11 cellular contexts compared by ENCODE assay signal in the genomic region with DNA sequence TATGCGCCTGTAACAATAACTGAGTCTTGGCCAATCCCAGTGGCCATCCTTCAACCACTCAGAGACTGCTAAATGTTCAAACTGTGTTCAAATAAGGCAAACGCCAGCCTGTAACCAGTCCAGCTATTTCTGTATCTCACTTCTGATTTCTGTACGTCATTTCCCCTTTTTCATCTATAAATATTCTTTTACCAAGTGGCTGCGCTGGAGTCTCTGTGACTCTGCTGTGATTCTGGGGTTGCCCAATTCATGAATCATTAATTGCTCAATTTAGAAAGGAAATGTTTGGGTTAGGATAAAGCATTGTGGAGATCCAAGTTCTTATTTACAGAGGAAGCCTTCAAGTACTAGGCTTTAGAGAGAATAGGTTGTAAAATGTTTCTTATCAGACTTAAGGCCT.
DNase-seq lines count a peak whose midpoint lies in the region; ATAC-seq, FAIRE-seq and TF ChIP-seq lines count a peak whose summit lies in the region.
"Had no signal": no experiment of that assay in that cellular context is flagged by ENCODE, and none has a peak within 500 bp of the region (broad histone marks: within the 10 kb centered on the region; RNA-seq: fewer than 3 reads in every experiment).

No MANE protein-coding gene starts in this region.

- H3K4me3 ChIP-seq in upper lobe of left lung (no peak overlapping the region), small intestine (ENCODE audit: low read depth in 1 of 2, low read length in 2 of 2) (no peak overlapping the region)
- H3K4me3 ChIP-seq: ovary had no signal

- DNase-seq in H4 (ENCODE audit: low spot score) (peak; percentile 53), SKM-1 (lab: John Stamatoyannopoulos, UW; ENCODE audit: unreplicated experiment) (peak; percentile 31), left cardiac atrium (peak; percentile 20), upper lobe of left lung (peak in 1 of 2 donors; percentile 56), small intestine (no peak), NCI-H128 (lab: John Stamatoyannopoulos, UW; ENCODE audit: unreplicated experiment) (no peak), SK-N-DZ (ENCODE audit: low spot score) (no peak)
- DNase-seq: activated T-cell treated with anti-CD3 and anti-CD28 coated beads, Interleukin-2, amount 50 U/mL, for 48 hours; NCI-H526 treated with DMSO at 0.1 percent for 48 hours; ovary had no signal

- no peak for TF ChIP-seq CTCF in upper lobe of left lung (IDR thresholded peaks at IDR 0.05)

- intact Hi-C loops in left cardiac atrium (cut with DNase I): no loop called here

- WGBS in upper lobe of left lung, 2 donors: 34 to 57% methylated on average over 4 of the region's 4 CpGs
- WGBS in small intestine, 3 donors: 45 to 57% (median 48%) methylated on average over 4 of the region's 4 CpGs

- peak in 2 of 4 donors; percentile 15 to 83 for TF ChIP-seq EP300 in upper lobe of left lung (IDR thresholded peaks at IDR 0.05)

- no peak for FAIRE-seq in small intestine (lab: Jason Lieb, UNC)
- FAIRE-seq: G401.6 had no signal

- ATAC-seq in left cardiac atrium (peak; percentile 46 to 65), upper lobe of left lung (ENCODE audit: low FRiP score in 2 of 2) (peak; percentile 57 to 91)

- TF ChIP-seq POLR2A in upper lobe of left lung (IDR thresholded peaks at IDR 0.05): no peak

- no peaks in the 10 kb centered on the region for H3K9me3 ChIP-seq in upper lobe of left lung
- no peaks in the 10 kb centered on the region for H3K9me3 ChIP-seq in small intestine (ENCODE audit: control insufficient read depth, low read depth)
- H3K9me3 ChIP-seq: ovary had no signal

- H3K36me3 ChIP-seq in upper lobe of left lung: no peaks in the 10 kb centered on the region
- no peaks in the 10 kb centered on the region for H3K36me3 ChIP-seq in small intestine (ENCODE audit: control insufficient read depth in 2 of 2, insufficient read depth in 2 of 2, low read length in 2 of 2)
- H3K36me3 ChIP-seq: ovary had no signal

- no peaks in the 10 kb centered on the region for H3K27me3 ChIP-seq in upper lobe of left lung
- no peaks in the 10 kb centered on the region for H3K27me3 ChIP-seq in small intestine (ENCODE audit: control insufficient read depth in 2 of 2, insufficient read depth in 2 of 2, low read length in 2 of 2)
- H3K27me3 ChIP-seq: ovary had no signal

- peak overlapping the region in 3 of 4 donors; percentile 44 to 50 (median 48) for H3K27ac ChIP-seq in upper lobe of left lung
- H3K27ac ChIP-seq in small intestine (ENCODE audit: low read depth in 1 of 2, low read length in 1 of 2): peak overlapping the region in 1 of 2 donors; percentile 32
- H3K27ac ChIP-seq: ovary had no signal

- H3K4me1 ChIP-seq in upper lobe of left lung: peaks cover 0 to 4% (median 2%) of the 10 kb centered on the region in 4 donors
- H3K4me1 ChIP-seq in small intestine (ENCODE audit: control insufficient read depth in 2 of 2, insufficient read depth in 1 of 2, low read depth in 1 of 2, low read length in 1 of 2): no peaks in the 10 kb centered on the region

Comparison
In these comparisons a context has a peak if more than half of its experiments do, and no peak if none do; other contexts are left out.
1. DNase-seq: peak in H4 (single experiment), SKM-1 (single experiment) and left cardiac atrium (single experiment); none in small intestine (single experiment), NCI-H128 (single experiment) and SK-N-DZ (single experiment).